In genomic region chr6:98976674-98977365, GRCh38 we compare ENCODE assay signal across 1 cellular context.
TF ChIP-seq lines count a peak whose summit lies in the region.

No MANE protein-coding gene starts in this region.

TF ChIP-seq in K562, 482 proteins besides CTCF, POLR2A, EP300 and RAD21:
- TF ChIP-seq, protein P1, sequence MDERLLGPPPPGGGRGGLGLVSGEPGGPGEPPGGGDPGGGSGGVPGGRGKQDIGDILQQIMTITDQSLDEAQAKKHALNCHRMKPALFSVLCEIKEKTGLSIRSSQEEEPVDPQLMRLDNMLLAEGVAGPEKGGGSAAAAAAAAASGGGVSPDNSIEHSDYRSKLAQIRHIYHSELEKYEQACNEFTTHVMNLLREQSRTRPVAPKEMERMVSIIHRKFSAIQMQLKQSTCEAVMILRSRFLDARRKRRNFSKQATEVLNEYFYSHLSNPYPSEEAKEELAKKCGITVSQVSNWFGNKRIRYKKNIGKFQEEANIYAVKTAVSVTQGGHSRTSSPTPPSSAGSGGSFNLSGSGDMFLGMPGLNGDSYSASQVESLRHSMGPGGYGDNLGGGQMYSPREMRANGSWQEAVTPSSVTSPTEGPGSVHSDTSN (CRISPR knock-in tag; IDR thresholded peaks at IDR 0.05; ENCODE audit: low read depth): no peak
- TF ChIP-seq, protein P1 (tag; conservative IDR thresholded peaks at IDR 0.05; ENCODE audit: low read depth): 0 out of 2 replicates have a peak, but pooled peaks have one; percentile 7
- no peak for TF ChIP-seq SRSF9 (IDR thresholded peaks at IDR 0.05; ENCODE audit: borderline replicate concordance, low read depth, low read length)
TF ChIP-seq in K562: peak in this region for 1.
